Comparison of ENCODE assay signal across 8 cellular contexts in genomic region chr7:6482307-6482706, GRCh38. TPM values are rescaled to one million over a fixed set of nuclear protein-coding genes. Genes with fewer than 3 reads are reported as not detected.
A peak's percentile ranks its signal among the peaks of the same experiment; 100 is the strongest.
DNase-seq lines count a peak whose midpoint lies in the region; ATAC-seq and TF ChIP-seq lines count a peak whose summit lies in the region.

No MANE protein-coding gene starts in this region.

- H3K27ac ChIP-seq in H9 (ENCODE audit: insufficient read length, low read depth, low read length) (no peak overlapping the region), SU-DHL-6 (ENCODE audit: low read depth, low read length) (no peak overlapping the region), sigmoid colon (peak overlapping the region in 3 of 4 donors; percentile 95)

- no peak overlapping the region for H2BK12ac ChIP-seq in H9 (ENCODE audit: insufficient read length, low read depth, low read length)

- H3K23ac ChIP-seq in H9 (ENCODE audit: insufficient read length, low read depth, low read length), result no peak overlapping the region

- H2BK15ac ChIP-seq in H9 (ENCODE audit: low read depth, low read length), result no peak overlapping the region

- no peak overlapping the region for H3K27ac Mint-ChIP-seq in H9

- H2BK5ac ChIP-seq in H9 (ENCODE audit: insufficient read length, low read length), result no peak overlapping the region

- H3K4me3 ChIP-seq in SU-DHL-6 (ENCODE audit: insufficient read depth, low read length, poor library complexity, severe bottlenecking) (peak overlapping the region; percentile 94), fibroblast of the aortic adventitia (ENCODE audit: low read depth, low read length) (peak overlapping the region; percentile 95), sigmoid colon (peak overlapping the region in 1 of 4 donors; percentile 92)

- H3K27me3 Mint-ChIP-seq in H9 (ENCODE audit: low read depth), result peaks cover 14% of the 10 kb centered on the region

- H3K4me2 ChIP-seq in H9 (ENCODE audit: insufficient read depth, insufficient read length, low read length), result peak overlapping the region; percentile 53
- peak overlapping the region; percentile 83 for H3K4me2 ChIP-seq in SU-DHL-6 (ENCODE audit: low read depth, low read length, poor library complexity, severe bottlenecking)

- H3K18ac ChIP-seq in H9 (ENCODE audit: insufficient read length, low read depth, low read length), result no peak overlapping the region

- DNase-seq in H9 (no peak), fibroblast of the aortic adventitia (ENCODE audit: low read depth) (no peak), sigmoid colon (no peak), NCI-H226 (no peak), SW480 (ENCODE audit: low spot score) (no peak), NCI-H2171 (lab: John Stamatoyannopoulos, UW) (no peak)

- no peaks in the 10 kb centered on the region for H3K79me1 ChIP-seq in H9 (ENCODE audit: insufficient read depth, low read depth, low read length, poor library complexity, severe bottlenecking)

- H4K91ac ChIP-seq in H9 (ENCODE audit: insufficient read length, low read depth, low read length), result no peak overlapping the region

- H4K8ac ChIP-seq in H9 (replicated peaks; ENCODE audit: insufficient read length, low read depth, low read length), result no peak overlapping the region

- no peaks in the 10 kb centered on the region for H3F3A ChIP-seq in SU-DHL-6 (ENCODE audit: insufficient read depth)

- no CpG with 5 or more reads among the region's 4 CpGs for WGBS in H9 (ENCODE audit: extremely low coverage, insufficient read length, low lambda C conversion rate)
- WGBS in sigmoid colon, 2 donors, result 15 to 65% methylated on average over 4 of the region's 4 CpGs

- H3K36me3 ChIP-seq in SU-DHL-6 (ENCODE audit: low read length) (peaks cover 6% of the 10 kb centered on the region; the same call in 1 of the 2 replicates), sigmoid colon (no peaks in the 10 kb centered on the region)

- TF ChIP-seq POLR2A in sigmoid colon (IDR thresholded peaks at IDR 0.05), result no peak

- H3K79me2 ChIP-seq in H9 (ENCODE audit: insufficient read depth, low read length) (peaks cover 10% of the 10 kb centered on the region; the same call in 1 of the 2 replicates), SU-DHL-6 (ENCODE audit: insufficient read depth, low read length) (peaks cover 65% of the 10 kb centered on the region)

- H3K27me3 ChIP-seq in H9 (ENCODE audit: insufficient read depth, low read length) (no peaks in the 10 kb centered on the region), SU-DHL-6 (ENCODE audit: low read length) (no peaks in the 10 kb centered on the region), sigmoid colon (no peaks in the 10 kb centered on the region)

- H3K36me3 Mint-ChIP-seq in H9 (ENCODE audit: insufficient read depth in 1 of 3, low read depth in 3 of 3), result peaks cover 9 to 31% (median 22%) of the 10 kb centered on the region in 3 experiments

- H2AK5ac ChIP-seq in H9 (ENCODE audit: insufficient read length, low read length), result no peak overlapping the region

- no peak overlapping the region for H2BK20ac ChIP-seq in H9 (ENCODE audit: low read depth, low read length, poor library complexity, severe bottlenecking)

- H3K9me3 ChIP-seq in H9 (ENCODE audit: control insufficient read depth, low read depth, low read length) (no peaks in the 10 kb centered on the region), SU-DHL-6 (ENCODE audit: insufficient read depth, low read length) (no peaks in the 10 kb centered on the region), sigmoid colon (no peaks in the 10 kb centered on the region)

- TF ChIP-seq CTCF in H9 (conservative IDR thresholded peaks at IDR 0.05) (no peak), SU-DHL-6 (IDR thresholded peaks at IDR 0.05; ENCODE audit: insufficient read depth, low read length, poor library complexity, severe bottlenecking) (no peak), fibroblast of the aortic adventitia (IDR thresholded peaks at IDR 0.05; ENCODE audit: insufficient read depth, low read length) (no peak), sigmoid colon (IDR thresholded peaks at IDR 0.05) (no peak)

- H3K4me1 ChIP-seq in H9 (ENCODE audit: insufficient read depth, low read length), result no peaks in the 10 kb centered on the region; the same call in 1 of the 2 replicates
- peaks cover 0 to 63% (median 36%) of the 10 kb centered on the region in 4 donors for H3K4me1 ChIP-seq in sigmoid colon

- peaks cover 3% of the 10 kb centered on the region for H3K23me2 ChIP-seq in H9 (ENCODE audit: insufficient read length, low read depth, low read length, poor library complexity, severe bottlenecking)

- no peak overlapping the region for H4K5ac ChIP-seq in H9 (ENCODE audit: insufficient read length, low read depth, low read length)

- H3K9me2 ChIP-seq in SU-DHL-6 (replicated peaks; ENCODE audit: insufficient read depth, low read length), result no peaks in the 10 kb centered on the region

- H3K4me3 Mint-ChIP-seq in H9, result peak overlapping the region; percentile 90 to 96

- TF ChIP-seq EP300 in sigmoid colon (IDR thresholded peaks at IDR 0.05), result no peak

- ATAC-seq in HG02884 (IDR thresholded peaks at IDR 0.05; ENCODE audit: unreplicated experiment), result no peak

- H3K9ac ChIP-seq in H9 (ENCODE audit: extremely low read depth, insufficient read length, low read length) (no peak overlapping the region), SU-DHL-6 (ENCODE audit: low read length) (peak overlapping the region; percentile 94)

- H4K20me1 ChIP-seq in H9 (ENCODE audit: control insufficient read depth, insufficient read depth, insufficient read length) (no peaks in the 10 kb centered on the region), SU-DHL-6 (ENCODE audit: low read depth, low read length) (peaks cover 10% of the 10 kb centered on the region; the same call in 1 of the 2 replicates)

- H2AFZ ChIP-seq in H9 (ENCODE audit: low read length), result no peak overlapping the region
- no peak overlapping the region for H2AFZ ChIP-seq in SU-DHL-6 (ENCODE audit: low read depth, low read length, severe bottlenecking)

- H3K4ac ChIP-seq in H9 (ENCODE audit: low read depth, low read length), result no peak overlapping the region

- no peak overlapping the region for H3K56ac ChIP-seq in H9 (ENCODE audit: insufficient read length, low read depth, low read length)

- intact Hi-C loops in sigmoid colon (cut with DNase I), result no loop called here

- H2BK120ac ChIP-seq in H9 (ENCODE audit: low read depth, low read length, poor library complexity, severe bottlenecking), result no peak overlapping the region

- no peak overlapping the region for H3K14ac ChIP-seq in H9 (ENCODE audit: insufficient read depth, low read length)

- H3T11ph ChIP-seq in H9 (ENCODE audit: low read length), result no peak overlapping the region

- no peaks in the 10 kb centered on the region; a peak in 2 of 5 replicates for H3K9me3 Mint-ChIP-seq in H9

- H3K4me1 Mint-ChIP-seq in H9, result peaks cover 23 to 25% of the 10 kb centered on the region in 2 experiments

RNA-seq across cellular contexts. Expression of gene KDELR2, which starts 1.6 kb away (rescaled TPM):
- total RNA-seq in H9 (2021), result 86.5 and 91.8 TPM in 2 replicates
- 57.0 and 434 TPM in 2 replicates for total RNA-seq in fibroblast of the aortic adventitia (ENCODE audit: low replicate concordance)
- total RNA-seq in sigmoid colon, result 10 to 100 TPM; 42.4 to 72.0 (median 60.5) TPM
- 100 to 1,000 TPM in 1 of 3 donors, 10 to 100 TPM in 2; 59.9 to 136 (median 80.5) TPM for polyA plus RNA-seq in sigmoid colon

RNA-seq across cellular contexts. Expression of gene DAGLB, which starts 34.6 kb away (rescaled TPM):
- total RNA-seq in H9 (2021), result 41.9 and 46.4 TPM in 2 replicates
- 21.4 and 38.3 TPM in 2 replicates for total RNA-seq in fibroblast of the aortic adventitia (ENCODE audit: low replicate concordance)
- total RNA-seq in sigmoid colon, result 10 to 100 TPM in 2 of 4 donors, 1 to 10 TPM in 2; 7.5 to 11.7 (median 9.7) TPM
- polyA plus RNA-seq in sigmoid colon, result 10 to 100 TPM in 1 of 3 donors, 1 to 10 TPM in 2; 3.0 to 10.9 (median 4.9) TPM

Comparison
In these comparisons a context has a peak if more than half of its experiments do, and no peak if none do; other contexts are left out.
1. H3K27ac ChIP-seq: peak in sigmoid colon (3 of 4); none in H9 (single experiment) and SU-DHL-6 (single experiment).